28 cellular contexts compared by ENCODE assay signal in the genomic region with DNA sequence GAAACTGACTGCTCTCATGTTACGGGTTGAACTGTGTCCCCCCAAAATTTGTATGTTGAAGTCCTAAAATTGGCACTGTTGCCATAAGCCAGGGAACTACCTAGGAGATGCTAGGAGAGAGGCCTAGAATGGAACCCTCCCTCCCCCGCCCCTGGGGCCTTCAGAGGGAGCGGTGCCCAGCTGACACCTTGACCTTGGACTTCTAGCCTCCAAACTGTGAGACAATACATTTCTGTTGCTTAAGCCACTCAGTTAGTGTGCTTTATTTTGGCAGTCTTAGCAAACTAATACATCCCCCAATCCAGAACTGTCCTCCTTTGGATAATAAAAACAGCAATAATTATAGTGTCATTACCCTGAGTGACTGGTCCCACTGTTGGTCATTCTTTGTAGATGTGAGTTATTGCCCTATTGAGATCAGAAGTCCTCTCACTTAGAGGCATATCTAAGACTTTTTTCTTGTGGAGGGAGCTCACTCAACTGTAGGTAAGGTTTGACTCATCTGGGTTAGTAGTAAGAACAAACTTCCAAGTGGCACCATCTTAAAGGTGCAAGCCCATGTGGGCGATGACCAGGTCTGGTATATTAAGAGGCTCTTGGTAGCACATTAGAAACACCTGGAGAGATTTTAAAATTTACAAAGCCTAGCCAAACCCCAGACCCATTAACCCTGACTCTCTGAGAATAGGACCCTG.
A peak's percentile ranks its signal among the peaks of the same experiment; 100 is the strongest.
DNase-seq lines count a peak whose midpoint lies in the region; ATAC-seq, FAIRE-seq and TF ChIP-seq lines count a peak whose summit lies in the region.
"Had no signal": no experiment of that assay in that cellular context is flagged by ENCODE, and none has a peak within 500 bp of the region (broad histone marks: within the 10 kb centered on the region; RNA-seq: fewer than 3 reads in every experiment).

No MANE protein-coding gene starts in this region.

- in situ Hi-C loops in mammary epithelial cell (cut with MboI; ENCODE audit: low sequenced_read_pairs in 2 of 2), result no loop called here

- H3K9me3 ChIP-seq in mammary epithelial cell (replicated peaks; ENCODE audit: insufficient read depth, low read length), result no peaks in the 10 kb centered on the region
- H3K9me3 ChIP-seq in suprapubic skin, result peaks cover 5% of the 10 kb centered on the region
- H3K9me3 ChIP-seq in sigmoid colon, result peaks cover 0 to 7% (median 0%) of the 10 kb centered on the region in 4 donors
- H3K9me3 ChIP-seq: body of pancreas had no signal

- dilution Hi-C loops in mammary epithelial cell (cut with HindIII; ENCODE audit: low sequenced_read_pairs), result no loop called here

- H3K27me3 Mint-ChIP-seq in stimulated activated memory B cell treated with anti-CD40 and anti-IgM and Interleukin-4, amounts not matched to agents 10 μg/mL and 1 μg/mL and 100 μg/mL, for 72 hours, result no peaks in the 10 kb centered on the region
- H3K27me3 Mint-ChIP-seq: B cell had no signal

- no peak for DNase-seq in GM12891 (ENCODE audit: insufficient read length, low spot score)
- DNase-seq in mammary epithelial cell, result no peak
- DNase-seq in activated naive CD4-positive, alpha-beta T cell treated with anti-CD3 and anti-CD28 coated beads, Interleukin-2, amount 50 U/mL, for 16 hours, result no peak
- no peak for DNase-seq in suprapubic skin (ENCODE audit: low spot score in 2 of 2)
- DNase-seq in sigmoid colon, result no peak
- DNase-seq: activated CD4-positive, alpha-beta T cell treated with anti-CD3 and anti-CD28 coated beads for 48 hours; activated naive CD4-positive, alpha-beta T cell; activated T-cell treated with anti-CD3 and anti-CD28 coated beads, Interleukin-2, amount 50 U/mL, for 4 hours; body of pancreas; CD8-positive, alpha-beta T cell; DMS153; H9; kidney glomerular epithelial cell; lower lobe of right lung; natural killer cell; NCI-H1048; NCI-H1694 treated with DMSO at 0.1 percent for 48 hours; NCI-H524; NK-92 treated with Interleukin-12 subunit alpha and Interleukin-12 subunit beta, amount 100 ng/mL, for 24 hours; Right ventricle myocardium superior; trophoblast cell had no signal

- H4K20me1 ChIP-seq in mammary epithelial cell (ENCODE audit: insufficient read depth, low read length), result no peaks in the 10 kb centered on the region

- H3K27me3 ChIP-seq in mammary epithelial cell (ENCODE audit: insufficient read depth, low read length), result no peaks in the 10 kb centered on the region
- H3K27me3 ChIP-seq in suprapubic skin, result no peaks in the 10 kb centered on the region
- no peaks in the 10 kb centered on the region for H3K27me3 ChIP-seq in sigmoid colon
- H3K27me3 ChIP-seq: body of pancreas had no signal

- peak; percentile 35 for ATAC-seq in GM19395 (IDR thresholded peaks at IDR 0.05; ENCODE audit: unreplicated experiment)
- peak; percentile 43 for ATAC-seq in HG02973 (IDR thresholded peaks at IDR 0.05; ENCODE audit: unreplicated experiment)
- no peak for ATAC-seq in stimulated activated memory B cell treated with anti-CD40 and anti-IgM and Interleukin-4, amounts not matched to agents 10 μg/mL and 1 μg/mL and 100 μg/mL, for 72 hours
- ATAC-seq: activated T-cell treated with anti-CD3 and anti-CD28 coated beads, Interleukin-2, amount 50 U/mL, for 4 hours; body of pancreas; CD8-positive, alpha-beta T cell; lower lobe of right lung; natural killer cell had no signal

- BruUV-seq in mammary epithelial cell (replicated peaks; lab: Mats Ljungman, UMichigan), result no TSS peak

- TF ChIP-seq CTCF in mammary epithelial cell (conservative IDR thresholded peaks at IDR 0.05 in 1 of 2, IDR thresholded peaks at IDR 0.05 in 1 of 2; ENCODE audit: extremely low read depth in 1 of 2, insufficient read depth in 1 of 2, low read depth in 1 of 2, low read length in 2 of 2) (no peak), suprapubic skin (IDR thresholded peaks at IDR 0.05) (no peak), sigmoid colon (IDR thresholded peaks at IDR 0.05) (no peak)

- H3K4me2 ChIP-seq in mammary epithelial cell (ENCODE audit: insufficient read depth, low read depth, low read length), result peak overlapping the region; percentile 37

- no peak overlapping the region for H3K27ac ChIP-seq in mammary epithelial cell (ENCODE audit: insufficient read depth, low read depth, low read length)
- H3K27ac ChIP-seq in suprapubic skin, result no peak overlapping the region
- no peak overlapping the region for H3K27ac ChIP-seq in sigmoid colon
- H3K27ac ChIP-seq: body of pancreas, lower lobe of right lung, skin epidermis, VCaP had no signal

- peak; percentile 56 for FAIRE-seq in GM12891 (lab: Jason Lieb, UNC)
- FAIRE-seq: GM18507 had no signal

- no peak overlapping the region for H3K27ac Mint-ChIP-seq in stimulated activated memory B cell treated with anti-CD40 and anti-IgM and Interleukin-4, amounts not matched to agents 10 μg/mL and 1 μg/mL and 100 μg/mL, for 72 hours
- H3K27ac Mint-ChIP-seq: B cell; CD8-positive, alpha-beta T cell; H9; natural killer cell had no signal

- 100% methylated on average over 4 of the region's 4 CpGs for whole genome bisulfite sequencing in mammary epithelial cell (ENCODE audit: low coverage, missing lambda C conversion rate)
- WGBS in suprapubic skin, result 98% methylated on average over 4 of the region's 4 CpGs
- WGBS in sigmoid colon, 2 donors, result 94 to 96% methylated on average over 4 of the region's 4 CpGs

- no peaks in the 10 kb centered on the region for H3K9me3 Mint-ChIP-seq in stimulated activated memory B cell treated with anti-CD40 and anti-IgM and Interleukin-4, amounts not matched to agents 10 μg/mL and 1 μg/mL and 100 μg/mL, for 72 hours

- CTCF ChIA-PET in mammary epithelial cell (lab: Charles Lee; ENCODE audit: low non-redundant PET), result interaction anchor here (0.6 kb wide), 1 partner anchor 113 kb away, joined by 5 read pairs; no protein-coding TSS in a partner anchor

- TF ChIP-seq EP300 in suprapubic skin (IDR thresholded peaks at IDR 0.05) (no peak), sigmoid colon (IDR thresholded peaks at IDR 0.05) (no peak)

- H3K36me3 ChIP-seq in mammary epithelial cell (ENCODE audit: insufficient read depth, low read length), result no peaks in the 10 kb centered on the region
- no peaks in the 10 kb centered on the region for H3K36me3 ChIP-seq in suprapubic skin
- no peaks in the 10 kb centered on the region for H3K36me3 ChIP-seq in sigmoid colon
- H3K36me3 ChIP-seq: lower lobe of right lung had no signal

- H3K4me3 ChIP-seq in mammary epithelial cell (replicated peaks in 1 of 3; ENCODE audit: insufficient read depth in 1 of 3, low read depth in 2 of 3, low read length in 3 of 3) (no peak overlapping the region), suprapubic skin (no peak overlapping the region), sigmoid colon (no peak overlapping the region)
- H3K4me3 ChIP-seq: body of pancreas, lower lobe of right lung, skin epidermis had no signal

- no peaks in the 10 kb centered on the region for H3K79me2 ChIP-seq in mammary epithelial cell (ENCODE audit: insufficient read depth, low read length)

- no peak overlapping the region for H3K9ac ChIP-seq in mammary epithelial cell (ENCODE audit: insufficient read depth, low read length)

- H3K4me3 Mint-ChIP-seq in stimulated activated memory B cell treated with anti-CD40 and anti-IgM and Interleukin-4, amounts not matched to agents 10 μg/mL and 1 μg/mL and 100 μg/mL, for 72 hours, result no peak overlapping the region
- H3K4me3 Mint-ChIP-seq: activated T-cell treated with anti-CD3 and anti-CD28 coated beads, Interleukin-2, amount 50 U/mL, for 4 hours; B cell; CD8-positive, alpha-beta T cell; H9; natural killer cell had no signal

- intact Hi-C loops in mammary epithelial cell (cut with micrococcal nuclease) (loop anchor here (10.0 kb wide), 1 partner anchor 117 kb away; no protein-coding TSS in a partner anchor), sigmoid colon (cut with DNase I) (no loop called here)

- TF ChIP-seq POLR2A in GM12891 (IDR thresholded peaks at IDR 0.05; ENCODE audit: low read depth, low read length) (no peak), suprapubic skin (IDR thresholded peaks at IDR 0.05) (no peak), sigmoid colon (IDR thresholded peaks at IDR 0.05) (no peak)

- peaks cover 41% of the 10 kb centered on the region for H3K4me1 Mint-ChIP-seq in stimulated activated memory B cell treated with anti-CD40 and anti-IgM and Interleukin-4, amounts not matched to agents 10 μg/mL and 1 μg/mL and 100 μg/mL, for 72 hours
- H3K4me1 Mint-ChIP-seq: H9, natural killer cell had no signal

- H3K36me3 Mint-ChIP-seq in stimulated activated memory B cell treated with anti-CD40 and anti-IgM and Interleukin-4, amounts not matched to agents 10 μg/mL and 1 μg/mL and 100 μg/mL, for 72 hours, result peaks cover 9% of the 10 kb centered on the region

- no peak overlapping the region for H2AFZ ChIP-seq in mammary epithelial cell (ENCODE audit: low read depth, low read length)

- H3K4me1 ChIP-seq in mammary epithelial cell (ENCODE audit: insufficient read depth, low read length) (peaks cover 13% of the 10 kb centered on the region), suprapubic skin (no peaks in the 10 kb centered on the region), sigmoid colon (no peaks in the 10 kb centered on the region)
- H3K4me1 ChIP-seq: body of pancreas, lower lobe of right lung had no signal

TF ChIP-seq in GM12891, 5 proteins besides CTCF, POLR2A, EP300 and RAD21:
- no peak for TF ChIP-seq POU2F2 (IDR thresholded peaks at IDR 0.05; ENCODE audit: low read depth, low read length)
